In the genomic region with DNA sequence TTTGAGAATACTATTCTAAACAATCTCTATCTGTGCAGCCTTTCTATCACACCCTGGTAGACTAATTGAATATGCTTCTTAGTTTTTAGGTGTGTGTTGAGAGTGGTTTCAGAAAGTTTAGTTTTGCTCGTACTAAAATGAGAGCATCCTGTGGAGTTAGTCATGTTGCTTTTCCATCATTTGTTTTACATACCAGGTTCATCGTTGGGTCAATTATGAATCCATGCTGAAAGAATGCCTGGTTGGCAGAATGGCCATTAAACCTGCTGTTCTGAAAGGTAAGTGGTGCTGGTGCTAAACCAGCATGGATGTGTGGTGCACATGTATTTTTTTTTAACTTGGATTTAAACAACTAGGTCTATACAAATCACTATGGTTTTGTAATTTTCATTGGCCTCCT, we compare ENCODE assay signal across 32 cellular contexts. TPM values are rescaled to one million over a fixed set of nuclear protein-coding genes. Genes with fewer than 3 reads are reported as not detected.
DNase-seq lines count a peak whose midpoint lies in the region; ATAC-seq, FAIRE-seq and TF ChIP-seq lines count a peak whose summit lies in the region.
"Had no signal": no experiment of that assay in that cellular context is flagged by ENCODE, and none has a peak within 500 bp of the region (broad histone marks: within the 10 kb centered on the region; RNA-seq: fewer than 3 reads in every experiment).

No MANE protein-coding gene starts in this region.

- no peak overlapping the region for H3K4me2 ChIP-seq in SK-N-SH
- peak overlapping the region; percentile 42 for H3K4me2 ChIP-seq in astrocyte (ENCODE audit: low read length)

- ATAC-seq in SK-N-SH treated with all-trans-retinoic acid at 6 μM for 48 hours: no peak; the same call in 2 of the 3 replicates
- ATAC-seq in HG02870 (IDR thresholded peaks at IDR 0.05; ENCODE audit: unreplicated experiment): no peak
- no peak for ATAC-seq in activated CD8-positive, alpha-beta T cell treated with anti-CD3 and anti-CD28 coated beads for 36 hours
- ATAC-seq: activated CD8-positive, alpha-beta T cell treated with anti-CD3 and anti-CD28 coated beads, Interleukin-2, amount 10 ng/mL, durations not matched to agents 7 days and 5 days; GM12878 had no signal

- H2AFZ ChIP-seq in SK-N-SH (ENCODE audit: low read depth) (no peak overlapping the region), astrocyte (ENCODE audit: low read depth, low read length) (no peak overlapping the region)

- TF ChIP-seq CTCF in SK-N-SH (IDR thresholded peaks at IDR 0.05): no peak
- TF ChIP-seq CTCF in astrocyte (IDR thresholded peaks at IDR 0.05; ENCODE audit: insufficient read depth, low read depth, low read length): no peak
- TF ChIP-seq CTCF in fibroblast of the aortic adventitia (IDR thresholded peaks at IDR 0.05; ENCODE audit: insufficient read depth, low read length): no peak
- TF ChIP-seq CTCF in activated CD8-positive, alpha-beta T cell treated with anti-CD3 and anti-CD28 coated beads for 36 hours (IDR thresholded peaks at IDR 0.05): no peak
- no peak for TF ChIP-seq CTCF in coronary artery (IDR thresholded peaks at IDR 0.05)

- no peaks in the 10 kb centered on the region for H3K36me3 Mint-ChIP-seq in astrocyte (ENCODE audit: low read depth, unreplicated experiment)
- peaks cover 32% of the 10 kb centered on the region for H3K36me3 Mint-ChIP-seq in activated CD8-positive, alpha-beta T cell treated with anti-CD3 and anti-CD28 coated beads for 36 hours (ENCODE audit: low read depth)

- peaks cover 12% of the 10 kb centered on the region; the same call in 1 of the 2 replicates for H3K79me2 ChIP-seq in SK-N-SH (ENCODE audit: insufficient read depth)
- H3K79me2 ChIP-seq in astrocyte (ENCODE audit: insufficient read depth, low read length): peaks cover 13% of the 10 kb centered on the region

- TF ChIP-seq RAD21 in SK-N-SH (IDR thresholded peaks at IDR 0.05; ENCODE audit: low read length): no peak

- FAIRE-seq in astrocyte (lab: Jason Lieb, UNC): no peak
- FAIRE-seq: GM12878, small intestine had no signal

- CTCF ChIA-PET in SK-N-SH (lab: Yijun Ruan, JAX): no interaction called here
- CTCF ChIA-PET in activated CD8-positive, alpha-beta T cell treated with anti-CD3 and anti-CD28 coated beads for 36 hours (lab: Charles Lee): no interaction called here

- H3K27me3 ChIP-seq in SK-N-SH (ENCODE audit: insufficient read depth): no peaks in the 10 kb centered on the region
- H3K27me3 ChIP-seq in astrocyte (ENCODE audit: insufficient read depth, low read length): no peaks in the 10 kb centered on the region
- H3K27me3 ChIP-seq: breast epithelium, colonic mucosa, Peyer's patch, SJSA1 had no signal

- H3K27ac ChIP-seq in SK-N-SH (ENCODE audit: low read depth in 2 of 2, low read length in 1 of 2) (no peak overlapping the region), astrocyte (ENCODE audit: low read depth, low read length) (no peak overlapping the region), coronary artery (no peak overlapping the region)
- H3K27ac ChIP-seq: breast epithelium, colonic mucosa, Peyer's patch, SJSA1 had no signal

- peaks cover 4% of the 10 kb centered on the region for H3F3A ChIP-seq in SK-N-SH (replicated peaks; ENCODE audit: insufficient read depth)

- no peaks in the 10 kb centered on the region for H3K9me3 ChIP-seq in SK-N-SH
- H3K9me3 ChIP-seq in astrocyte (ENCODE audit: insufficient read depth, low read depth, low read length): no peaks in the 10 kb centered on the region
- H3K9me3 ChIP-seq: colonic mucosa, SJSA1 had no signal

- intact Hi-C loops in activated CD8-positive, alpha-beta T cell treated with anti-CD3 and anti-CD28 coated beads for 36 hours (cut with micrococcal nuclease): no loop called here

- no peaks in the 10 kb centered on the region for H3K27me3 Mint-ChIP-seq in astrocyte (ENCODE audit: low read depth, unreplicated experiment)
- no peaks in the 10 kb centered on the region for H3K27me3 Mint-ChIP-seq in activated CD8-positive, alpha-beta T cell treated with anti-CD3 and anti-CD28 coated beads for 36 hours
- H3K27me3 Mint-ChIP-seq: memory B cell had no signal

- H3K9ac ChIP-seq in SK-N-SH (no peak overlapping the region), astrocyte (ENCODE audit: low read length) (no peak overlapping the region)

- no peaks in the 10 kb centered on the region for H4K20me1 ChIP-seq in SK-N-SH (ENCODE audit: insufficient read depth)
- peaks cover 9% of the 10 kb centered on the region for H4K20me1 ChIP-seq in astrocyte (ENCODE audit: insufficient read depth, low read length)

- H3K36me3 ChIP-seq in SK-N-SH (replicated peaks in 1 of 2; ENCODE audit: control insufficient read depth in 1 of 2, insufficient read depth in 2 of 2, low read length in 1 of 2): peaks cover 0 to 5% of the 10 kb centered on the region in 2 experiments
- no peaks in the 10 kb centered on the region for H3K36me3 ChIP-seq in astrocyte (ENCODE audit: insufficient read depth, low read length)
- H3K36me3 ChIP-seq: breast epithelium, colonic mucosa, Peyer's patch, SJSA1 had no signal

- H3K4me1 ChIP-seq in SK-N-SH (ENCODE audit: control insufficient read depth in 1 of 2, insufficient read depth in 2 of 2, low read depth in 1 of 2, low read length in 1 of 2): no peaks in the 10 kb centered on the region; a peak in 1 of 4 replicates
- no peaks in the 10 kb centered on the region for H3K4me1 ChIP-seq in astrocyte (ENCODE audit: insufficient read depth, low read length)
- H3K4me1 ChIP-seq: breast epithelium, colonic mucosa, Peyer's patch, SJSA1 had no signal

- peaks cover 2% of the 10 kb centered on the region for H3K4me1 Mint-ChIP-seq in astrocyte (ENCODE audit: low read depth, unreplicated experiment)
- peaks cover 19% of the 10 kb centered on the region for H3K4me1 Mint-ChIP-seq in activated CD8-positive, alpha-beta T cell treated with anti-CD3 and anti-CD28 coated beads for 36 hours (ENCODE audit: low read depth)
- H3K4me1 Mint-ChIP-seq: endodermal cell had no signal

- 72% methylated on average over 2 of the region's 2 CpGs for WGBS in SK-N-SH (ENCODE audit: low lambda C conversion rate)

- H3K9me3 Mint-ChIP-seq in astrocyte (ENCODE audit: unreplicated experiment): no peaks in the 10 kb centered on the region
- peaks cover 19% of the 10 kb centered on the region for H3K9me3 Mint-ChIP-seq in activated CD8-positive, alpha-beta T cell treated with anti-CD3 and anti-CD28 coated beads for 36 hours

- no peak for TF ChIP-seq EP300 in SK-N-SH (IDR thresholded peaks at IDR 0.05; ENCODE audit: borderline replicate concordance in 1 of 2, low read depth in 1 of 2, low read length in 1 of 2)

- H3K4me3 ChIP-seq in SK-N-SH (ENCODE audit: low read depth in 2 of 2, low read length in 1 of 2): no peak overlapping the region
- H3K4me3 ChIP-seq in astrocyte (ENCODE audit: insufficient read depth, low read depth, low read length): no peak overlapping the region
- H3K4me3 ChIP-seq in fibroblast of the aortic adventitia (ENCODE audit: low read depth, low read length): no peak overlapping the region
- no peak overlapping the region for H3K4me3 ChIP-seq in coronary artery
- H3K4me3 ChIP-seq: breast epithelium, colonic mucosa, GM12878, Peyer's patch, SJSA1 had no signal

- H3K9me2 ChIP-seq in SK-N-SH: no peaks in the 10 kb centered on the region

- H3K27ac Mint-ChIP-seq in astrocyte (ENCODE audit: unreplicated experiment): no peak overlapping the region
- no peak overlapping the region for H3K27ac Mint-ChIP-seq in activated CD8-positive, alpha-beta T cell treated with anti-CD3 and anti-CD28 coated beads for 36 hours
- H3K27ac Mint-ChIP-seq: activated CD8-positive, alpha-beta T cell treated with anti-CD3 and anti-CD28 coated beads, Interleukin-2, amount 10 ng/mL, durations not matched to agents 7 days and 5 days; endodermal cell; T-helper 1 cell treated with Interleukin-12 subunit alpha and Interleukin-12 subunit beta and Interleukin-4 antibody, amounts not matched to agents 30 μg/mL and 1 μg/mL, for 36 hours had no signal

- DNase-seq in SK-N-SH (no peak), astrocyte (ENCODE audit: low read depth) (peak; percentile 71), fibroblast of the aortic adventitia (ENCODE audit: low read depth) (peak; percentile 5), coronary artery (ENCODE audit: low spot score) (no peak), COLO668 (lab: John Stamatoyannopoulos, UW; ENCODE audit: unreplicated experiment) (no peak)
- no peak for DNase-seq in activated CD8-positive, alpha-beta T cell treated with anti-CD3 and anti-CD28 coated beads for 36 hours
- DNase-seq: 8988T; activated CD4-positive, CD25-positive, alpha-beta regulatory T cell treated with anti-CD3 and anti-CD28 coated beads, Interleukin-2, amount 50 U/mL, for 72 hours; activated CD8-positive, alpha-beta T cell treated with anti-CD3 and anti-CD28 coated beads, Interleukin-2, amount 10 ng/mL, durations not matched to agents 7 days and 5 days; activated effector memory CD4-positive, alpha-beta T cell treated with Interleukin-2 at 50 U/mL for 16 hours; activated T-cell treated with anti-CD3 and anti-CD28 coated beads for 4 hours; AML-193; colonic mucosa; DMS53; endodermal cell; NCI-H1436; NCI-H510A treated with DMSO at 0.1 percent for 48 hours; Peyer's patch; small intestine; stimulated activated CD4-positive, alpha-beta T cell treated with anti-CD3 and anti-CD28 coated beads, Interleukin-1b, Interleukin-23, amount 100 ng/mL, for 48 hours; trophoblast cell had no signal

- no peak overlapping the region for H3K4me3 Mint-ChIP-seq in astrocyte (ENCODE audit: unreplicated experiment)
- H3K4me3 Mint-ChIP-seq in activated CD8-positive, alpha-beta T cell treated with anti-CD3 and anti-CD28 coated beads for 36 hours: no peak overlapping the region
- H3K4me3 Mint-ChIP-seq: activated CD8-positive, alpha-beta T cell treated with anti-CD3 and anti-CD28 coated beads, Interleukin-2, amount 10 ng/mL, durations not matched to agents 7 days and 5 days; endodermal cell; memory B cell; T-helper 1 cell treated with Interleukin-12 subunit alpha and Interleukin-12 subunit beta and Interleukin-4 antibody, amounts not matched to agents 30 μg/mL and 1 μg/mL, for 36 hours had no signal

- POLR2A ChIA-PET in SK-N-SH (lab: Yijun Ruan, JAX): no interaction called here
- POLR2A ChIA-PET in activated CD8-positive, alpha-beta T cell treated with anti-CD3 and anti-CD28 coated beads for 36 hours (lab: Charles Lee): no interaction called here

TF ChIP-seq in SK-N-SH treated with all-trans-retinoic acid at 6 μM for 48 hours, 23 proteins besides CTCF, POLR2A, EP300 and RAD21 (continues in another document):
- TF ChIP-seq TOX (CRISPR knock-in tag; IDR thresholded peaks at IDR 0.05; ENCODE audit: borderline replicate concordance): no peak

RNA-seq across cellular contexts. Expression of gene CYB5R4, which starts 49.3 kb away (rescaled TPM):
- polyA plus RNA-seq in SK-N-SH (2012; rRNA removed): 3.3 and 4.4 TPM in 2 replicates
- polyA plus RNA-seq in SK-N-SH (2012; cell fraction: cytosol; rRNA removed): 6.2 and 6.5 TPM in 2 replicates
- 1.4 and 2.3 TPM in 2 replicates for polyA plus RNA-seq in SK-N-SH (2012; cell fraction: nucleus; rRNA removed)
- total RNA-seq in astrocyte (13.6 and 14.0 TPM in 2 replicates), fibroblast of the aortic adventitia (ENCODE audit: low replicate concordance) (2.8 and 7.2 TPM in 2 replicates)
- total RNA-seq in activated CD8-positive, alpha-beta T cell treated with anti-CD3 and anti-CD28 coated beads for 36 hours: 10 to 100 TPM; 26.9 to 27.0 TPM

RNA-seq across cellular contexts. Expression of gene RIPPLY2, which starts 55.7 kb away (rescaled TPM):
- 0.33 and 1.3 TPM in 2 replicates for polyA plus RNA-seq in SK-N-SH (2012; rRNA removed)
- polyA plus RNA-seq in SK-N-SH (2012; cell fraction: cytosol; rRNA removed): 0.53 and 1.3 TPM in 2 replicates
- polyA plus RNA-seq in SK-N-SH (2012; cell fraction: nucleus; rRNA removed): 0.14 and 0.65 TPM in 2 replicates
- total RNA-seq in astrocyte (not detected in 2 replicates), fibroblast of the aortic adventitia (ENCODE audit: low replicate concordance) (not detected in 2 replicates)
- total RNA-seq in activated CD8-positive, alpha-beta T cell treated with anti-CD3 and anti-CD28 coated beads for 36 hours: not detected
- total RNA-seq: activated CD8-positive, alpha-beta T cell treated with anti-CD3 and anti-CD28 coated beads, Interleukin-2, amount 10 ng/mL, durations not matched to agents 7 days and 5 days; breast epithelium; colonic mucosa; fibroblast of lung; glomerular endothelial cell; kidney epithelial cell; Peyer's patch; pulmonary artery endothelial cell; SJSA1 had no signal
- polyA plus RNA-seq: fibroblast of lung had no signal

Comparison
In these comparisons a context has a peak if more than half of its experiments do, and no peak if none do; other contexts are left out.
1. DNase-seq: peak in astrocyte (single experiment) and fibroblast of the aortic adventitia (single experiment); none in SK-N-SH (single experiment), activated CD8-positive, alpha-beta T cell treated with anti-CD3 and anti-CD28 coated beads for 36 hours (single experiment), coronary artery (single experiment) and COLO668 (single experiment).